In genomic region chr4:86496094-86497060, GRCh38 we compare ENCODE assay signal across 9 cellular contexts.
DNase-seq lines count a peak whose midpoint lies in the region; ATAC-seq, FAIRE-seq and TF ChIP-seq lines count a peak whose summit lies in the region.
"Had no signal": no experiment of that assay in that cellular context is flagged by ENCODE, and none has a peak within 500 bp of the region (broad histone marks: within the 10 kb centered on the region; RNA-seq: fewer than 3 reads in every experiment).

No MANE protein-coding gene starts in this region.

- intact Hi-C loops in body of pancreas (cut with DNase I): loop anchor here (5.0 kb wide), 1 partner anchor 401 kb away; no protein-coding TSS in a partner anchor

- no peaks in the 10 kb centered on the region for H3K79me2 ChIP-seq in OCI-LY1 (ENCODE audit: insufficient read depth, low read length)

- no peaks in the 10 kb centered on the region for H3K4me1 Mint-ChIP-seq in stimulated activated memory B cell treated with anti-CD40 and anti-IgM and Interleukin-4, amounts not matched to agents 10 μg/mL and 1 μg/mL and 100 μg/mL, for 72 hours

- H3K27me3 Mint-ChIP-seq in stimulated activated memory B cell treated with anti-CD40 and anti-IgM and Interleukin-4, amounts not matched to agents 10 μg/mL and 1 μg/mL and 100 μg/mL, for 72 hours: peaks cover 8% of the 10 kb centered on the region

- H3K9me3 Mint-ChIP-seq in stimulated activated memory B cell treated with anti-CD40 and anti-IgM and Interleukin-4, amounts not matched to agents 10 μg/mL and 1 μg/mL and 100 μg/mL, for 72 hours: no peaks in the 10 kb centered on the region
- H3K9me3 Mint-ChIP-seq: T-helper 1 cell treated with Interleukin-12 subunit alpha and Interleukin-12 subunit beta and Interleukin-4 antibody, amounts not matched to agents 30 μg/mL and 1 μg/mL, for 36 hours had no signal

- TF ChIP-seq CTCF in OCI-LY1 (IDR thresholded peaks at IDR 0.05; ENCODE audit: low read length): peak; percentile 84
- peak; percentile 74 to 86 (median 77) for TF ChIP-seq CTCF in body of pancreas (IDR thresholded peaks at IDR 0.05)
- peak; percentile 80 to 87 (median 82) for TF ChIP-seq CTCF in tibial nerve (IDR thresholded peaks at IDR 0.05)

- TF ChIP-seq POLR2A in body of pancreas (IDR thresholded peaks at IDR 0.05) (no peak), tibial nerve (IDR thresholded peaks at IDR 0.05) (no peak)

- no peak overlapping the region for H3K9ac ChIP-seq in OCI-LY1 (ENCODE audit: low read length)

- no peak for TF ChIP-seq EP300 in tibial nerve (IDR thresholded peaks at IDR 0.05)

- DNase-seq in COR-L47 (lab: John Stamatoyannopoulos, UW) (peak; percentile 8), GM19239 (ENCODE audit: insufficient read length, low spot score) (peak; percentile 4), body of pancreas (peak; percentile 29 to 57 (median 42)), kidney glomerular epithelial cell (lab: John Stamatoyannopoulos, UW) (peak; percentile 73), tibial nerve (ENCODE audit: low spot score in 2 of 2) (peak in 1 of 2 donors; percentile 56)

- ATAC-seq in body of pancreas (peak; percentile 64), GM18511 (IDR thresholded peaks at IDR 0.05; ENCODE audit: unreplicated experiment) (no peak)
- ATAC-seq in stimulated activated memory B cell treated with anti-CD40 and anti-IgM and Interleukin-4, amounts not matched to agents 10 μg/mL and 1 μg/mL and 100 μg/mL, for 72 hours: no peak

- no peak overlapping the region for H2AFZ ChIP-seq in OCI-LY1 (ENCODE audit: low read length)

- WGBS in body of pancreas, 2 donors: 18 to 22% methylated on average over 5 of the region's 5 CpGs
- 45 to 49% methylated on average over 5 of the region's 5 CpGs for WGBS in tibial nerve, 2 donors

- no peak overlapping the region for H3K27ac Mint-ChIP-seq in stimulated activated memory B cell treated with anti-CD40 and anti-IgM and Interleukin-4, amounts not matched to agents 10 μg/mL and 1 μg/mL and 100 μg/mL, for 72 hours
- H3K27ac Mint-ChIP-seq: T-helper 1 cell treated with Interleukin-12 subunit alpha and Interleukin-12 subunit beta and Interleukin-4 antibody, amounts not matched to agents 30 μg/mL and 1 μg/mL, for 36 hours had no signal

- peak; percentile 82 for FAIRE-seq in GM19239 (lab: Jason Lieb, UNC)

- H3K36me3 Mint-ChIP-seq in stimulated activated memory B cell treated with anti-CD40 and anti-IgM and Interleukin-4, amounts not matched to agents 10 μg/mL and 1 μg/mL and 100 μg/mL, for 72 hours: no peaks in the 10 kb centered on the region

- H3K9me3 ChIP-seq in OCI-LY1 (ENCODE audit: low read length): no peaks in the 10 kb centered on the region
- H3K9me3 ChIP-seq in body of pancreas: no peaks in the 10 kb centered on the region
- no peaks in the 10 kb centered on the region for H3K9me3 ChIP-seq in tibial nerve

- no peak overlapping the region for H3K4me2 ChIP-seq in OCI-LY1 (ENCODE audit: low read length)

- no peak overlapping the region for H3K4me3 Mint-ChIP-seq in stimulated activated memory B cell treated with anti-CD40 and anti-IgM and Interleukin-4, amounts not matched to agents 10 μg/mL and 1 μg/mL and 100 μg/mL, for 72 hours
- H3K4me3 Mint-ChIP-seq: T-helper 1 cell treated with Interleukin-12 subunit alpha and Interleukin-12 subunit beta and Interleukin-4 antibody, amounts not matched to agents 30 μg/mL and 1 μg/mL, for 36 hours had no signal

- no peak overlapping the region for H3K4me3 ChIP-seq in OCI-LY1 (ENCODE audit: low read depth, low read length, poor library complexity, severe bottlenecking)
- H3K4me3 ChIP-seq in body of pancreas: no peak overlapping the region
- H3K4me3 ChIP-seq in tibial nerve: no peak overlapping the region

- H3K4me1 ChIP-seq in OCI-LY1 (ENCODE audit: insufficient read depth, low read length, severe bottlenecking) (no peaks in the 10 kb centered on the region), body of pancreas (peaks cover 20% of the 10 kb centered on the region), tibial nerve (peaks cover 0 to 33% (median 0%) of the 10 kb centered on the region in 4 donors)

- H3K9me2 ChIP-seq in OCI-LY1 (ENCODE audit: low read depth, low read length): no peaks in the 10 kb centered on the region

- H3F3A ChIP-seq in OCI-LY1 (ENCODE audit: insufficient read depth, low read length): no peaks in the 10 kb centered on the region

- no peaks in the 10 kb centered on the region for H3K27me3 ChIP-seq in OCI-LY1 (ENCODE audit: insufficient read depth, low read length)
- H3K27me3 ChIP-seq in body of pancreas: no peaks in the 10 kb centered on the region
- H3K27me3 ChIP-seq in tibial nerve: no peaks in the 10 kb centered on the region

- no peaks in the 10 kb centered on the region for H4K20me1 ChIP-seq in OCI-LY1 (ENCODE audit: insufficient read depth, low read length)

- H3K27ac ChIP-seq in OCI-LY1 (ENCODE audit: low read depth, low read length, poor library complexity, severe bottlenecking): no peak overlapping the region
- H3K27ac ChIP-seq in body of pancreas: peak overlapping the region in 3 of 4 donors; percentile 8 to 67 (median 39)
- no peak overlapping the region for H3K27ac ChIP-seq in tibial nerve

- H3K36me3 ChIP-seq in OCI-LY1 (ENCODE audit: insufficient read depth, low read length) (no peaks in the 10 kb centered on the region), body of pancreas (replicated peaks in 1 of 2; ENCODE audit: insufficient read depth in 1 of 2, low read depth in 2 of 2) (no peaks in the 10 kb centered on the region), tibial nerve (no peaks in the 10 kb centered on the region)

Comparison
In these comparisons a context has a peak if more than half of its experiments do, and no peak if none do; other contexts are left out.
1. H3K27ac ChIP-seq: peak in body of pancreas (3 of 4); none in OCI-LY1 (single experiment) and tibial nerve (0 of 4).
2. Peak in every context shown above with its lines, with median percentiles within 50 percentile points of each other: CTCF ChIP-seq.